22 cellular contexts compared by ENCODE assay signal in genomic region chr7:144452064-144452463, GRCh38. TPM values are rescaled to one million over a fixed set of nuclear protein-coding genes. Genes with fewer than 3 reads are reported as not detected.
DNase-seq lines count a peak whose midpoint lies in the region; ATAC-seq and TF ChIP-seq lines count a peak whose summit lies in the region.
"Had no signal": no experiment of that assay in that cellular context is flagged by ENCODE, and none has a peak within 500 bp of the region (broad histone marks: within the 10 kb centered on the region; RNA-seq: fewer than 3 reads in every experiment).

No MANE protein-coding gene starts in this region.

- no peak for TF ChIP-seq CTCF in heart left ventricle (IDR thresholded peaks at IDR 0.05)

- no peaks in the 10 kb centered on the region for H3K27me3 ChIP-seq in heart left ventricle
- H3K27me3 ChIP-seq: breast epithelium had no signal

- H3K36me3 ChIP-seq in heart left ventricle, result peaks cover 0 to 8% (median 0%) of the 10 kb centered on the region in 9 donors
- H3K36me3 ChIP-seq: breast epithelium, thoracic aorta had no signal

- ATAC-seq in GM18870 (IDR thresholded peaks at IDR 0.05; ENCODE audit: unreplicated experiment) (peak; percentile 82), GM21723 (IDR thresholded peaks at IDR 0.05; ENCODE audit: unreplicated experiment) (peak; percentile 52), HG03139 (IDR thresholded peaks at IDR 0.05; ENCODE audit: unreplicated experiment) (peak; percentile 67), heart left ventricle (no peak)
- ATAC-seq: activated naive CD4-positive, alpha-beta T cell treated with anti-CD3 and anti-CD28 coated beads, Interleukin-2, amount 50 U/mL, for 72 hours; HCT116; left ventricle myocardium superior had no signal

- no peaks in the 10 kb centered on the region for H3K4me1 ChIP-seq in heart left ventricle
- H3K4me1 ChIP-seq: breast epithelium had no signal

- peak; percentile 25 for DNase-seq in glomerular visceral epithelial cell (ENCODE audit: extremely low spot score)
- DNase-seq in pons (ENCODE audit: low spot score), result no peak
- no peak for DNase-seq in heart left ventricle
- no peak for DNase-seq in Kasumi-1 (lab: John Stamatoyannopoulos, UW)
- no peak for DNase-seq in stimulated activated CD8-positive, alpha-beta memory T cell treated with anti-CD3 and anti-CD28 coated beads, Interleukin-4, amount 100 ng/mL, for 48 hours
- DNase-seq: activated CD8-positive, alpha-beta memory T cell treated with anti-CD3 and anti-CD28 coated beads, Interleukin-2, amount 50 U/mL, for 48 hours; AML-193; DMS 273 treated with DMSO at 0.1 percent for 48 hours; effector memory CD4-positive, alpha-beta T cell; left ventricle myocardium superior; naive B cell; NCI-H187; NCI-H526 treated with DMSO at 0.1 percent for 48 hours; T-helper 1 cell had no signal

- no peak overlapping the region for H3K27ac ChIP-seq in heart left ventricle
- H3K27ac ChIP-seq: breast epithelium, thoracic aorta had no signal

- 91 to 94% (median 93%) methylated on average over 5 of the region's 5 CpGs for WGBS in heart left ventricle, 4 donors

- intact Hi-C loops in heart left ventricle (cut with DNase I), result no loop called here

- H3K4me3 ChIP-seq in heart left ventricle, result no peak overlapping the region
- H3K4me3 ChIP-seq: breast epithelium, thoracic aorta had no signal

- no peak for TF ChIP-seq POLR2A in heart left ventricle (IDR thresholded peaks at IDR 0.05)

- H3K9me3 ChIP-seq in heart left ventricle, result no peaks in the 10 kb centered on the region
- H3K9me3 ChIP-seq: breast epithelium, thoracic aorta had no signal

RNA-seq across cellular contexts. Expression of gene NOBOX, which starts 48.6 kb away (rescaled TPM):
- not detected for total RNA-seq in heart left ventricle
- polyA plus RNA-seq in heart left ventricle, result not detected
- total RNA-seq: activated naive CD4-positive, alpha-beta T cell treated with anti-CD3 and anti-CD28 coated beads, Interleukin-2, amount 50 U/mL, for 72 hours; breast epithelium; left ventricle myocardium superior; LHCN-M2; thoracic aorta had no signal

Comparison
In these comparisons a context has a peak if more than half of its experiments do, and no peak if none do; other contexts are left out.
1. ATAC-seq: peak in GM18870 (single experiment), GM21723 (single experiment) and HG03139 (single experiment); none in heart left ventricle (0 of 4).